12 cellular contexts compared by ENCODE assay signal in genomic region chr6:24777227-24777626, GRCh38. TPM values are rescaled to one million over a fixed set of nuclear protein-coding genes. Genes with fewer than 3 reads are reported as not detected.
DNase-seq lines count a peak whose midpoint lies in the region; ATAC-seq and TF ChIP-seq lines count a peak whose summit lies in the region.
"Had no signal": no experiment of that assay in that cellular context is flagged by ENCODE, and none has a peak within 500 bp of the region (broad histone marks: within the 10 kb centered on the region; RNA-seq: fewer than 3 reads in every experiment).

No MANE protein-coding gene starts in this region.

- intact Hi-C loops in colonic mucosa (cut with DNase I), result no loop called here

- peak overlapping the region; percentile 96 for H3K4me3 Mint-ChIP-seq in activated CD8-positive, alpha-beta memory T cell treated with anti-CD3 and anti-CD28 coated beads, Interleukin-2, amount 10 ng/mL, durations not matched to agents 7 days and 5 days
- H3K4me3 Mint-ChIP-seq in stimulated activated effector memory CD8-positive, alpha-beta T cell treated with anti-CD3 and anti-CD28 coated beads, Interleukin-12 subunit alpha, Interleukin-12 subunit beta, amount 100 ng/mL, for 72 hours, result peak overlapping the region; percentile 97

- no peaks in the 10 kb centered on the region for H3F3A ChIP-seq in OCI-LY1 (ENCODE audit: insufficient read depth, low read length)

- no peaks in the 10 kb centered on the region for H3K9me3 ChIP-seq in OCI-LY1 (ENCODE audit: low read length)
- H3K9me3 ChIP-seq in colonic mucosa, result no peaks in the 10 kb centered on the region

- DNase-seq in activated CD8-positive, alpha-beta memory T cell treated with anti-CD3 and anti-CD28 coated beads, Interleukin-2, amount 10 ng/mL, durations not matched to agents 7 days and 5 days, result no peak
- no peak for DNase-seq in activated CD8-positive, alpha-beta memory T cell treated with anti-CD3 and anti-CD28 coated beads, Interleukin-2, amount 50 U/mL, for 4 hours
- DNase-seq in colonic mucosa, result no peak
- DNase-seq in stimulated activated effector memory CD8-positive, alpha-beta T cell treated with anti-CD3 and anti-CD28 coated beads, Interleukin-12 subunit alpha, Interleukin-12 subunit beta, amount 100 ng/mL, for 72 hours (ENCODE audit: low spot score in 2 of 2), result no peak
- DNase-seq in omental fat pad (ENCODE audit: low spot score), result no peak
- DNase-seq in stimulated activated naive CD4-positive, alpha-beta T cell treated with Interleukin-2 at 50 U/mL for 16 hours (lab: John Stamatoyannopoulos, UW), result no peak
- DNase-seq: effector memory CD8-positive, alpha-beta T cell; GF-D8; NCI-H1694 had no signal

- no peak for TF ChIP-seq CTCF in OCI-LY1 (IDR thresholded peaks at IDR 0.05; ENCODE audit: low read length)
- no peak for TF ChIP-seq CTCF in colonic mucosa (IDR thresholded peaks at IDR 0.05)
- TF ChIP-seq CTCF in omental fat pad (IDR thresholded peaks at IDR 0.05), result no peak

- H4K20me1 ChIP-seq in OCI-LY1 (ENCODE audit: insufficient read depth, low read length), result no peaks in the 10 kb centered on the region

- peaks cover 44% of the 10 kb centered on the region for H3K36me3 Mint-ChIP-seq in activated CD8-positive, alpha-beta memory T cell treated with anti-CD3 and anti-CD28 coated beads, Interleukin-2, amount 10 ng/mL, durations not matched to agents 7 days and 5 days
- H3K36me3 Mint-ChIP-seq in stimulated activated effector memory CD8-positive, alpha-beta T cell treated with anti-CD3 and anti-CD28 coated beads, Interleukin-12 subunit alpha, Interleukin-12 subunit beta, amount 100 ng/mL, for 72 hours, result peaks cover 75% of the 10 kb centered on the region

- no peaks in the 10 kb centered on the region for H3K9me3 Mint-ChIP-seq in activated CD8-positive, alpha-beta memory T cell treated with anti-CD3 and anti-CD28 coated beads, Interleukin-2, amount 10 ng/mL, durations not matched to agents 7 days and 5 days (ENCODE audit: low read depth)
- no peaks in the 10 kb centered on the region for H3K9me3 Mint-ChIP-seq in stimulated activated effector memory CD8-positive, alpha-beta T cell treated with anti-CD3 and anti-CD28 coated beads, Interleukin-12 subunit alpha, Interleukin-12 subunit beta, amount 100 ng/mL, for 72 hours
- H3K9me3 Mint-ChIP-seq: effector memory CD8-positive, alpha-beta T cell had no signal

- H3K27ac ChIP-seq in OCI-LY1 (ENCODE audit: low read depth, low read length, poor library complexity, severe bottlenecking) (no peak overlapping the region), colonic mucosa (peak overlapping the region; percentile 95)

- H3K4me3 ChIP-seq in OCI-LY1 (ENCODE audit: low read depth, low read length, poor library complexity, severe bottlenecking) (peak overlapping the region; percentile 94), colonic mucosa (no peak overlapping the region)

- peak overlapping the region; percentile 92 for H3K4me2 ChIP-seq in OCI-LY1 (ENCODE audit: low read length)

- H3K9me2 ChIP-seq in OCI-LY1 (ENCODE audit: low read depth, low read length), result no peaks in the 10 kb centered on the region

- CTCF ChIA-PET in activated CD8-positive, alpha-beta memory T cell treated with anti-CD3 and anti-CD28 coated beads, Interleukin-2, amount 10 ng/mL, durations not matched to agents 7 days and 5 days (lab: Charles Lee), result interaction anchor here (2.9 kb wide), 1 partner anchor 79 kb away, joined by 9 read pairs; no protein-coding TSS in a partner anchor

- H3K9ac ChIP-seq in OCI-LY1 (ENCODE audit: low read length) (peak overlapping the region; percentile 99), colonic mucosa (ENCODE audit: low read depth in 2 of 2, low read length in 2 of 2) (no peak overlapping the region)

- ATAC-seq in activated CD8-positive, alpha-beta memory T cell treated with anti-CD3 and anti-CD28 coated beads, Interleukin-2, amount 10 ng/mL, durations not matched to agents 7 days and 5 days, result no peak
- ATAC-seq in stimulated activated effector memory CD8-positive, alpha-beta T cell treated with anti-CD3 and anti-CD28 coated beads, Interleukin-12 subunit alpha, Interleukin-12 subunit beta, amount 100 ng/mL, for 72 hours, result no peak
- ATAC-seq in omental fat pad (ENCODE audit: low FRiP score), result no peak
- no peak for ATAC-seq in HG02571 (IDR thresholded peaks at IDR 0.05; ENCODE audit: unreplicated experiment)
- ATAC-seq: effector memory CD8-positive, alpha-beta T cell had no signal

- no peak overlapping the region for H2AFZ ChIP-seq in OCI-LY1 (ENCODE audit: low read length)

- no peaks in the 10 kb centered on the region for H3K27me3 ChIP-seq in OCI-LY1 (ENCODE audit: insufficient read depth, low read length)
- H3K27me3 ChIP-seq in colonic mucosa, result no peaks in the 10 kb centered on the region

- H3K27me3 Mint-ChIP-seq in activated CD8-positive, alpha-beta memory T cell treated with anti-CD3 and anti-CD28 coated beads, Interleukin-2, amount 10 ng/mL, durations not matched to agents 7 days and 5 days, result no peaks in the 10 kb centered on the region
- H3K27me3 Mint-ChIP-seq: effector memory CD8-positive, alpha-beta T cell had no signal

- peaks cover 42% of the 10 kb centered on the region for H3K4me1 Mint-ChIP-seq in activated CD8-positive, alpha-beta memory T cell treated with anti-CD3 and anti-CD28 coated beads, Interleukin-2, amount 10 ng/mL, durations not matched to agents 7 days and 5 days
- H3K4me1 Mint-ChIP-seq in stimulated activated effector memory CD8-positive, alpha-beta T cell treated with anti-CD3 and anti-CD28 coated beads, Interleukin-12 subunit alpha, Interleukin-12 subunit beta, amount 100 ng/mL, for 72 hours, result peaks cover 20% of the 10 kb centered on the region

- peaks cover 58% of the 10 kb centered on the region for H3K36me3 ChIP-seq in OCI-LY1 (ENCODE audit: insufficient read depth, low read length)
- H3K36me3 ChIP-seq in colonic mucosa, result no peaks in the 10 kb centered on the region

- H3K27ac Mint-ChIP-seq in activated CD8-positive, alpha-beta memory T cell treated with anti-CD3 and anti-CD28 coated beads, Interleukin-2, amount 10 ng/mL, durations not matched to agents 7 days and 5 days, result no peak overlapping the region
- H3K27ac Mint-ChIP-seq in stimulated activated effector memory CD8-positive, alpha-beta T cell treated with anti-CD3 and anti-CD28 coated beads, Interleukin-12 subunit alpha, Interleukin-12 subunit beta, amount 100 ng/mL, for 72 hours, result no peak overlapping the region

- peaks cover 47% of the 10 kb centered on the region for H3K4me1 ChIP-seq in OCI-LY1 (ENCODE audit: insufficient read depth, low read length, severe bottlenecking)
- H3K4me1 ChIP-seq in colonic mucosa, result no peaks in the 10 kb centered on the region

- H3K79me2 ChIP-seq in OCI-LY1 (ENCODE audit: insufficient read depth, low read length), result peaks cover 55% of the 10 kb centered on the region

RNA-seq across cellular contexts. Expression of gene GMNN, which starts 2.5 kb away (rescaled TPM):
- total RNA-seq in activated CD8-positive, alpha-beta memory T cell treated with anti-CD3 and anti-CD28 coated beads, Interleukin-2, amount 10 ng/mL, durations not matched to agents 7 days and 5 days, result 10 to 100 TPM; 90.0 to 93.6 TPM
- 10 to 100 TPM; 83.8 to 95.8 TPM for total RNA-seq in colonic mucosa
- total RNA-seq in omental fat pad, result 10 to 100 TPM in 1 of 4 donors, 1 to 10 TPM in 3; 4.5 to 12.8 (median 7.4) TPM

RNA-seq across cellular contexts. Expression of gene ARMH2, which starts 21.5 kb away (rescaled TPM):
- total RNA-seq in activated CD8-positive, alpha-beta memory T cell treated with anti-CD3 and anti-CD28 coated beads, Interleukin-2, amount 10 ng/mL, durations not matched to agents 7 days and 5 days, result under 1 TPM; 0.28 to 0.41 TPM
- total RNA-seq in colonic mucosa, result not detected
- total RNA-seq in omental fat pad, result under 1 TPM in 1 of 4 donors, not detected in 3; 0.84 TPM
- total RNA-seq: myocyte had no signal

RNA-seq across cellular contexts. Expression of gene C6orf62, which starts 58.3 kb away (rescaled TPM):
- total RNA-seq in activated CD8-positive, alpha-beta memory T cell treated with anti-CD3 and anti-CD28 coated beads, Interleukin-2, amount 10 ng/mL, durations not matched to agents 7 days and 5 days, result 100 to 1,000 TPM; 141 to 148 TPM
- total RNA-seq in colonic mucosa, result 10 to 100 TPM; 70.5 to 85.3 TPM
- 10 to 100 TPM; 54.4 to 81.3 (median 78.4) TPM for total RNA-seq in omental fat pad

Comparison
In these comparisons a context has a peak if more than half of its experiments do, and no peak if none do; other contexts are left out.
1. RNA of gene GMNN, which starts 2.5 kb away (total RNA-seq): 83.8 to 95.8 TPM in colonic mucosa and 90.0 to 93.6 TPM in activated CD8-positive, alpha-beta memory T cell treated with anti-CD3 and anti-CD28 coated beads, Interleukin-2, amount 10 ng/mL, durations not matched to agents 7 days and 5 days; 4.5 to 12.8 TPM in omental fat pad; every median in the first group is over 4 times any median in the second.